ENCODE assay signal across 9 cellular contexts in genomic region chr14:61188196-61188595, GRCh38.
DNase-seq lines count a peak whose midpoint lies in the region; ATAC-seq and TF ChIP-seq lines count a peak whose summit lies in the region.
"Had no signal": no experiment of that assay in that cellular context is flagged by ENCODE, and none has a peak within 500 bp of the region (broad histone marks: within the 10 kb centered on the region; RNA-seq: fewer than 3 reads in every experiment).

No MANE protein-coding gene starts in this region.

- no peaks in the 10 kb centered on the region for H3K9me3 Mint-ChIP-seq in GM23338
- no peaks in the 10 kb centered on the region for H3K9me3 Mint-ChIP-seq in activated T-helper 17 cell treated with anti-CD3 and anti-CD28 coated beads, Interleukin-2, amount 50 U/mL, for 72 hours
- peaks cover 0 to 4% of the 10 kb centered on the region in 2 donors for H3K9me3 Mint-ChIP-seq in natural killer cell
- H3K9me3 Mint-ChIP-seq: stimulated activated memory B cell treated with anti-CD40 and anti-IgM and Interleukin-4, amounts not matched to agents 10 μg/mL and 1 μg/mL and 100 μg/mL, for 72 hours had no signal

- no peaks in the 10 kb centered on the region for H3K9me3 ChIP-seq in gastrocnemius medialis

- ATAC-seq in GM23338: peak; percentile 88
- ATAC-seq in activated T-helper 17 cell treated with anti-CD3 and anti-CD28 coated beads, Interleukin-2, amount 50 U/mL, for 72 hours (replicated peaks): peak; percentile 47
- ATAC-seq in left cardiac atrium: peak; percentile 77 to 79
- ATAC-seq in gastrocnemius medialis: peak; percentile 55 to 61
- ATAC-seq in natural killer cell: no peak

- H3K4me3 Mint-ChIP-seq in GM23338: peak overlapping the region; percentile 52; the same call in 1 of the 3 replicates
- H3K4me3 Mint-ChIP-seq in activated T-helper 17 cell treated with anti-CD3 and anti-CD28 coated beads, Interleukin-2, amount 50 U/mL, for 72 hours: peak overlapping the region; percentile 15
- no peak overlapping the region for H3K4me3 Mint-ChIP-seq in natural killer cell

- H3K79me2 ChIP-seq in GM23338 (replicated peaks; ENCODE audit: insufficient read depth): no peaks in the 10 kb centered on the region

- peaks cover 34% of the 10 kb centered on the region for H3K4me1 Mint-ChIP-seq in GM23338
- peaks cover 17% of the 10 kb centered on the region for H3K4me1 Mint-ChIP-seq in activated T-helper 17 cell treated with anti-CD3 and anti-CD28 coated beads, Interleukin-2, amount 50 U/mL, for 72 hours
- H3K4me1 Mint-ChIP-seq in natural killer cell: peaks cover 8 to 10% of the 10 kb centered on the region in 2 donors

- no peaks in the 10 kb centered on the region for H3K36me3 ChIP-seq in GM23338 (ENCODE audit: insufficient read depth)
- no peaks in the 10 kb centered on the region for H3K36me3 ChIP-seq in gastrocnemius medialis

- peak overlapping the region; percentile 63; the same call in 1 of the 2 replicates for H3K4me2 ChIP-seq in GM23338

- H3K4me3 ChIP-seq in GM23338: peak overlapping the region; percentile 55; the same call in 1 of the 2 replicates
- H3K4me3 ChIP-seq in gastrocnemius medialis: peak overlapping the region; percentile 47 to 64 (median 58)

- H3K27me3 Mint-ChIP-seq in GM23338 (ENCODE audit: insufficient read depth, low read depth, poor library complexity) (peaks cover 2% of the 10 kb centered on the region), natural killer cell (ENCODE audit: low read depth in 2 of 2) (peaks cover 48 to 56% of the 10 kb centered on the region in 2 donors)
- peaks cover 40% of the 10 kb centered on the region for H3K27me3 Mint-ChIP-seq in activated T-helper 17 cell treated with anti-CD3 and anti-CD28 coated beads, Interleukin-2, amount 50 U/mL, for 72 hours

- no peak for TF ChIP-seq POLR2A in gastrocnemius medialis (IDR thresholded peaks at IDR 0.05)

- H3K9me2 ChIP-seq in GM23338 (ENCODE audit: insufficient read depth): no peaks in the 10 kb centered on the region; the same call in 1 of the 2 replicates

- H3K4me1 ChIP-seq in GM23338 (ENCODE audit: insufficient read depth): peaks cover 24% of the 10 kb centered on the region
- H3K4me1 ChIP-seq in gastrocnemius medialis: peaks cover 34 to 47% of the 10 kb centered on the region in 2 donors

- intact Hi-C loops in left cardiac atrium (cut with DNase I): no loop called here
- intact Hi-C loops in gastrocnemius medialis (cut with DNase I; ENCODE audit: low total_unique reads): loop anchor here (5.0 to 10.0 kb wide), 5 partner anchors 81 to 561 kb away; partner anchors contain the start of genes SLC38A6 and TRMT5
- intact Hi-C loops in natural killer cell (cut with micrococcal nuclease): no loop called here

- DNase-seq in GM23338 (ENCODE audit: low spot score): peak; percentile 77
- DNase-seq in left cardiac atrium: peak; percentile 64
- DNase-seq in gastrocnemius medialis: peak; percentile 57 to 73
- DNase-seq in natural killer cell: no peak
- no peak for DNase-seq in NCI-H2029 treated with DMSO at 0.1 percent for 48 hours (lab: John Stamatoyannopoulos, UW)
- DNase-seq in stimulated activated CD4-positive, alpha-beta T cell treated with anti-CD3 and anti-CD28 coated beads, Interleukin-4, amount 100 ng/mL, for 1 hour: no peak
- DNase-seq: Kasumi-1 had no signal

- H3K27me3 ChIP-seq in GM23338 (ENCODE audit: insufficient read depth) (no peaks in the 10 kb centered on the region), gastrocnemius medialis (no peaks in the 10 kb centered on the region)

- H2AFZ ChIP-seq in GM23338: no peak overlapping the region

- H3K27ac ChIP-seq in GM23338 (ENCODE audit: low read depth) (no peak overlapping the region), gastrocnemius medialis (peak overlapping the region; percentile 79 to 94 (median 91))

- H3K27ac Mint-ChIP-seq in GM23338 (no peak overlapping the region), natural killer cell (no peak overlapping the region)
- H3K27ac Mint-ChIP-seq in activated T-helper 17 cell treated with anti-CD3 and anti-CD28 coated beads, Interleukin-2, amount 50 U/mL, for 72 hours: no peak overlapping the region
- H3K27ac Mint-ChIP-seq: stimulated activated memory B cell treated with anti-CD40 and anti-IgM and Interleukin-4, amounts not matched to agents 10 μg/mL and 1 μg/mL and 100 μg/mL, for 72 hours had no signal

- TF ChIP-seq CTCF in GM23338 (conservative IDR thresholded peaks at IDR 0.05; ENCODE audit: low read depth in 2 of 2): no peak
- no peak for TF ChIP-seq CTCF in gastrocnemius medialis (IDR thresholded peaks at IDR 0.05 in 4 of 5, conservative IDR thresholded peaks at IDR 0.05 in 1 of 5)
- TF ChIP-seq CTCF in natural killer cell (IDR thresholded peaks at IDR 0.05): no peak

- in situ Hi-C loops in gastrocnemius medialis (cut with MboI; ENCODE audit: low sequenced_read_pairs in 4 of 4): loop anchor here in 1 of 4 donors (25.0 kb wide), 1 partner anchor 151 kb away; no protein-coding TSS in a partner anchor

- H4K20me1 ChIP-seq in GM23338 (replicated peaks; ENCODE audit: insufficient read depth): no peaks in the 10 kb centered on the region

- H3F3A ChIP-seq in GM23338 (replicated peaks; ENCODE audit: low read depth): no peaks in the 10 kb centered on the region

- H3K36me3 Mint-ChIP-seq in GM23338 (ENCODE audit: low read depth) (no peaks in the 10 kb centered on the region), natural killer cell (no peaks in the 10 kb centered on the region)
- no peaks in the 10 kb centered on the region for H3K36me3 Mint-ChIP-seq in activated T-helper 17 cell treated with anti-CD3 and anti-CD28 coated beads, Interleukin-2, amount 50 U/mL, for 72 hours (ENCODE audit: low read depth)
- H3K36me3 Mint-ChIP-seq: stimulated activated memory B cell treated with anti-CD40 and anti-IgM and Interleukin-4, amounts not matched to agents 10 μg/mL and 1 μg/mL and 100 μg/mL, for 72 hours had no signal

TF ChIP-seq in GM23338, 12 proteins besides CTCF, POLR2A, EP300 and RAD21 (continues in another document):
- no peak for TF ChIP-seq STAT1 (IDR thresholded peaks at IDR 0.05; ENCODE audit: unreplicated experiment)
- TF ChIP-seq CREB1 (CRISPR knock-in tag; IDR thresholded peaks at IDR 0.05; ENCODE audit: low read depth): no peak
- TF ChIP-seq EZH2phosphoT487 (IDR thresholded peaks at IDR 0.05; ENCODE audit: unreplicated experiment): no peak
- TF ChIP-seq ZNF331 (CRISPR knock-in tag; IDR thresholded peaks at IDR 0.05; ENCODE audit: low read depth): no peak
- TF ChIP-seq EZH2 (IDR thresholded peaks at IDR 0.05; ENCODE audit: low read depth, unreplicated experiment): no peak
- no peak for TF ChIP-seq ETS1 (IDR thresholded peaks at IDR 0.05)
- TF ChIP-seq NANOG (IDR thresholded peaks at IDR 0.05; ENCODE audit: borderline replicate concordance): no peak
- TF ChIP-seq POLR2AphosphoS5 (IDR thresholded peaks at IDR 0.05; ENCODE audit: low read depth): no peak
- no peak for TF ChIP-seq REST (IDR thresholded peaks at IDR 0.05; ENCODE audit: unreplicated experiment)

Comparison
In these comparisons a context has a peak if more than half of its experiments do, and no peak if none do; other contexts are left out.
1. ATAC-seq: peak in GM23338 (single experiment), activated T-helper 17 cell treated with anti-CD3 and anti-CD28 coated beads, Interleukin-2, amount 50 U/mL, for 72 hours (single experiment), left cardiac atrium (2 of 2) and gastrocnemius medialis (2 of 2); none in natural killer cell (0 of 3).
2. DNase-seq: peak in GM23338 (single experiment), left cardiac atrium (single experiment) and gastrocnemius medialis (2 of 2); none in natural killer cell (single experiment), NCI-H2029 treated with DMSO at 0.1 percent for 48 hours (single experiment) and stimulated activated CD4-positive, alpha-beta T cell treated with anti-CD3 and anti-CD28 coated beads, Interleukin-4, amount 100 ng/mL, for 1 hour (single experiment).